In genomic region chr9:130445268-130445983, GRCh38 we compare ENCODE assay signal across 8 cellular contexts. TPM values are rescaled to one million over a fixed set of nuclear protein-coding genes. Genes with fewer than 3 reads are reported as not detected.
DNase-seq lines count a peak whose midpoint lies in the region; ATAC-seq and TF ChIP-seq lines count a peak whose summit lies in the region.

No MANE protein-coding gene starts in this region.

- H3K4me1 ChIP-seq in iPS DF 6.9 (ENCODE audit: control insufficient read depth, insufficient read depth, low read length), result peaks cover 20% of the 10 kb centered on the region
- peaks cover 33% of the 10 kb centered on the region for H3K4me1 ChIP-seq in smooth muscle cell (ENCODE audit: low read depth)

- no peak overlapping the region for H3K27ac ChIP-seq in iPS DF 6.9 (ENCODE audit: low read length)
- H3K27ac ChIP-seq in smooth muscle cell (ENCODE audit: low read depth), result peak overlapping the region; percentile 79

- H4K20me1 ChIP-seq in smooth muscle cell (ENCODE audit: low read depth), result peaks cover 7% of the 10 kb centered on the region

- WGBS in iPS DF 6.9 (ENCODE audit: insufficient coverage, insufficient read length), result no CpG with 5 or more reads among the region's 30 CpGs
- 5% methylated on average over 26 of the region's 30 CpGs for WGBS in smooth muscle cell (ENCODE audit: low lambda C conversion rate)

- H3K9me3 ChIP-seq in iPS DF 6.9 (ENCODE audit: control insufficient read depth, insufficient read depth, low read length) (no peaks in the 10 kb centered on the region), smooth muscle cell (replicated peaks; ENCODE audit: low read depth) (no peaks in the 10 kb centered on the region)

- peak overlapping the region; percentile 89 for H2AFZ ChIP-seq in smooth muscle cell (ENCODE audit: low read depth)

- peaks cover 3% of the 10 kb centered on the region for H3K79me2 ChIP-seq in smooth muscle cell (ENCODE audit: low read depth)

- H3F3A ChIP-seq in smooth muscle cell (ENCODE audit: low read depth), result no peaks in the 10 kb centered on the region

- H3K4me1 Mint-ChIP-seq in T-helper 1 cell treated with Interleukin-12 subunit alpha and Interleukin-12 subunit beta and Interleukin-4 antibody, amounts not matched to agents 30 μg/mL and 1 μg/mL, for 36 hours (ENCODE audit: low read depth), result peaks cover 12% of the 10 kb centered on the region
- peaks cover 8% of the 10 kb centered on the region for H3K4me1 Mint-ChIP-seq in activated naive CD8-positive, alpha-beta T cell treated with anti-CD3 and anti-CD28 coated beads for 36 hours

- no peaks in the 10 kb centered on the region for H3K36me3 ChIP-seq in iPS DF 6.9 (ENCODE audit: control insufficient read depth, insufficient read depth, low read length)
- no peaks in the 10 kb centered on the region for H3K36me3 ChIP-seq in smooth muscle cell (ENCODE audit: low read depth)

- peaks cover 28% of the 10 kb centered on the region for H3K27me3 Mint-ChIP-seq in T-helper 1 cell treated with Interleukin-12 subunit alpha and Interleukin-12 subunit beta and Interleukin-4 antibody, amounts not matched to agents 30 μg/mL and 1 μg/mL, for 36 hours (ENCODE audit: low read depth)
- H3K27me3 Mint-ChIP-seq in activated naive CD8-positive, alpha-beta T cell treated with anti-CD3 and anti-CD28 coated beads for 36 hours, result peaks cover 56% of the 10 kb centered on the region

- H3K4me3 ChIP-seq in iPS DF 6.9 (ENCODE audit: low read length) (peak overlapping the region; percentile 61; the same call in 1 of the 2 replicates), smooth muscle cell (peak overlapping the region; percentile 61)

- peak overlapping the region; percentile 60 for H3K9ac ChIP-seq in smooth muscle cell (ENCODE audit: low read depth)

- ATAC-seq in GM19452 (IDR thresholded peaks at IDR 0.05; ENCODE audit: unreplicated experiment), result no peak

- no peak for DNase-seq in T-helper 1 cell
- DNase-seq in activated naive CD8-positive, alpha-beta T cell treated with anti-CD3 and anti-CD28 coated beads for 36 hours, result no peak
- DNase-seq in iPS DF 6.9 (ENCODE audit: low read depth, low spot score), result no peak
- peak; percentile 47 for DNase-seq in smooth muscle cell (lab: John Stamatoyannopoulos, UW; ENCODE audit: unreplicated experiment)
- DNase-seq in hippocampal formation (lab: John Stamatoyannopoulos, UW), result no peak
- DNase-seq in middle frontal gyrus (ENCODE audit: extremely low spot score, low spot score), result no peak

- no peak overlapping the region for H3K27ac Mint-ChIP-seq in T-helper 1 cell treated with Interleukin-12 subunit alpha and Interleukin-12 subunit beta and Interleukin-4 antibody, amounts not matched to agents 30 μg/mL and 1 μg/mL, for 36 hours
- H3K27ac Mint-ChIP-seq in activated naive CD8-positive, alpha-beta T cell treated with anti-CD3 and anti-CD28 coated beads for 36 hours, result no peak overlapping the region

- TF ChIP-seq CTCF in smooth muscle cell (IDR thresholded peaks at IDR 0.05; ENCODE audit: borderline replicate concordance, insufficient read depth, poor library complexity, severe bottlenecking), result no peak

- peak overlapping the region; percentile 60 for H3K4me3 Mint-ChIP-seq in T-helper 1 cell treated with Interleukin-12 subunit alpha and Interleukin-12 subunit beta and Interleukin-4 antibody, amounts not matched to agents 30 μg/mL and 1 μg/mL, for 36 hours
- H3K4me3 Mint-ChIP-seq in activated naive CD8-positive, alpha-beta T cell treated with anti-CD3 and anti-CD28 coated beads for 36 hours, result peak overlapping the region; percentile 58

- peaks cover 16% of the 10 kb centered on the region for H3K9me3 Mint-ChIP-seq in T-helper 1 cell treated with Interleukin-12 subunit alpha and Interleukin-12 subunit beta and Interleukin-4 antibody, amounts not matched to agents 30 μg/mL and 1 μg/mL, for 36 hours
- H3K9me3 Mint-ChIP-seq in activated naive CD8-positive, alpha-beta T cell treated with anti-CD3 and anti-CD28 coated beads for 36 hours, result peaks cover 7% of the 10 kb centered on the region

- H3K27me3 ChIP-seq in iPS DF 6.9 (ENCODE audit: control insufficient read depth, insufficient read depth, low read length), result peaks cover 2% of the 10 kb centered on the region; the same call in 1 of the 2 replicates
- H3K27me3 ChIP-seq in smooth muscle cell (ENCODE audit: low read depth), result no peaks in the 10 kb centered on the region

- H3K4me2 ChIP-seq in smooth muscle cell, result peak overlapping the region; percentile 96

- peaks cover 4% of the 10 kb centered on the region for H3K36me3 Mint-ChIP-seq in T-helper 1 cell treated with Interleukin-12 subunit alpha and Interleukin-12 subunit beta and Interleukin-4 antibody, amounts not matched to agents 30 μg/mL and 1 μg/mL, for 36 hours (ENCODE audit: low read depth)
- no peaks in the 10 kb centered on the region for H3K36me3 Mint-ChIP-seq in activated naive CD8-positive, alpha-beta T cell treated with anti-CD3 and anti-CD28 coated beads for 36 hours

RNA-seq across cellular contexts. Expression of gene ASS1, which starts 0.7 kb away (rescaled TPM):
- 1 to 10 TPM; 5.1 TPM for total RNA-seq in activated naive CD8-positive, alpha-beta T cell treated with anti-CD3 and anti-CD28 coated beads for 36 hours
- 78.2 and 95.7 TPM in 2 replicates for total RNA-seq in smooth muscle cell
- 80.5 and 81.5 TPM in 2 replicates for polyA plus RNA-seq in smooth muscle cell

Comparison
In these comparisons a context has a peak if more than half of its experiments do, and no peak if none do; other contexts are left out.
1. RNA of gene ASS1, which starts 0.7 kb away (total RNA-seq): 78.2 to 95.7 TPM in smooth muscle cell; 5.1 TPM in activated naive CD8-positive, alpha-beta T cell treated with anti-CD3 and anti-CD28 coated beads for 36 hours; every median in the first group is over 10 times any median in the second.